Comparison of ENCODE assay signal across 26 cellular contexts in genomic region chr11:8149726-8150125, GRCh38. TPM values are rescaled to one million over a fixed set of nuclear protein-coding genes. Genes with fewer than 3 reads are reported as not detected.
DNase-seq lines count a peak whose midpoint lies in the region; ATAC-seq, FAIRE-seq and TF ChIP-seq lines count a peak whose summit lies in the region.
"Had no signal": no experiment of that assay in that cellular context is flagged by ENCODE, and none has a peak within 500 bp of the region (broad histone marks: within the 10 kb centered on the region; RNA-seq: fewer than 3 reads in every experiment).

No MANE protein-coding gene starts in this region.

- POLR2A ChIA-PET in GM12878 (lab: Charles Lee), result no interaction called here

- ATAC-seq in GM12878 (peak; percentile 37; the same call in 1 of the 3 replicates), GM19455 (IDR thresholded peaks at IDR 0.05; ENCODE audit: unreplicated experiment) (no peak)
- ATAC-seq: A549; CD8-positive, alpha-beta T cell had no signal

- no peak for TF ChIP-seq POLR2A in GM12878 (IDR thresholded peaks at IDR 0.05; ENCODE audit: low read depth, low read length)

- peaks cover 53% of the 10 kb centered on the region for H3K4me1 ChIP-seq in Loucy (ENCODE audit: insufficient read depth, low read length, poor library complexity, severe bottlenecking)
- H3K4me1 ChIP-seq in GM12878 (ENCODE audit: control insufficient read depth, insufficient read depth, low read length), result no peaks in the 10 kb centered on the region
- H3K4me1 ChIP-seq: A549; BLaER1 treated with 17β-estradiol and CSF1 and Interleukin-3, amounts not matched to agents 10 nM and 100 nM had no signal

- peak; percentile 7 for DNase-seq in CMK (ENCODE audit: low read depth)
- peak; percentile 44 for DNase-seq in OCI-M1 (lab: John Stamatoyannopoulos, UW)
- no peak for DNase-seq in GM12878 (ENCODE audit: low read depth, low spot score)
- DNase-seq in NCI-H2227 (lab: John Stamatoyannopoulos, UW; ENCODE audit: unreplicated experiment), result no peak
- no peak for DNase-seq in NCI-H748 treated with DMSO at 0.1 percent for 48 hours (lab: John Stamatoyannopoulos, UW)
- DNase-seq: AML-193; CD4-positive, alpha-beta T cell; CD8-positive, alpha-beta T cell; COR-L47; DMS 273 treated with DMSO at 0.1 percent for 48 hours; DMS153; DMS53; DMS79; DND-41; EL; GDM1 had no signal

- in situ Hi-C loops in GM12878 (cut with MboI), result no loop called here

- H3K27me3 ChIP-seq in Loucy (ENCODE audit: insufficient read depth, low read length, poor library complexity, severe bottlenecking) (no peaks in the 10 kb centered on the region), GM12878 (replicated peaks in 1 of 2; ENCODE audit: control insufficient read depth in 2 of 2, insufficient read depth in 2 of 2, low read length in 1 of 2) (no peaks in the 10 kb centered on the region)
- H3K27me3 ChIP-seq: BLaER1 treated with 17β-estradiol and CSF1 and Interleukin-3, amounts not matched to agents 10 nM and 100 nM had no signal

- intact Hi-C loops in GM12878 (cut with micrococcal nuclease; ENCODE audit: unreplicated experiment), result no loop called here

- H3K9me3 ChIP-seq in Loucy (ENCODE audit: insufficient read depth, low read depth, low read length) (no peaks in the 10 kb centered on the region), GM12878 (replicated peaks; ENCODE audit: control insufficient read depth, insufficient read depth, low read length) (no peaks in the 10 kb centered on the region)
- H3K9me3 ChIP-seq: A549; BLaER1 treated with 17β-estradiol and CSF1 and Interleukin-3, amounts not matched to agents 10 nM and 100 nM had no signal

- no peak for TF ChIP-seq EP300 in GM12878 (IDR thresholded peaks at IDR 0.05; ENCODE audit: borderline replicate concordance in 1 of 2, control insufficient read depth in 1 of 2, low read depth in 2 of 2, low read length in 2 of 2)

- H3K36me3 ChIP-seq in Loucy (ENCODE audit: insufficient read depth, low read length), result no peaks in the 10 kb centered on the region
- H3K36me3 ChIP-seq in GM12878 (ENCODE audit: control insufficient read depth in 2 of 2, insufficient read depth in 2 of 2, low read length in 1 of 2), result no peaks in the 10 kb centered on the region
- H3K36me3 ChIP-seq: BLaER1 treated with 17β-estradiol and CSF1 and Interleukin-3, amounts not matched to agents 10 nM and 100 nM had no signal

- no peak for TF ChIP-seq RAD21 in GM12878 (IDR thresholded peaks at IDR 0.05; ENCODE audit: insufficient read depth, low read depth, low read length)

- TF ChIP-seq CTCF in Loucy (conservative IDR thresholded peaks at IDR 0.05; ENCODE audit: low read length) (no peak), GM12878 (IDR thresholded peaks at IDR 0.05 in 2 of 3, conservative IDR thresholded peaks at IDR 0.05 in 1 of 3; ENCODE audit: control insufficient read depth in 2 of 3, extremely low read depth in 1 of 3, insufficient read depth in 1 of 3, low read depth in 3 of 3, low read length in 3 of 3) (no peak)

- H3K9me2 ChIP-seq in Loucy (replicated peaks; ENCODE audit: low read depth, low read length), result no peaks in the 10 kb centered on the region

- BruUV-seq in GM12878 (replicated peaks; lab: Mats Ljungman, UMichigan), result no TSS peak

- CTCF ChIA-PET in GM12878 (lab: Yijun Ruan, JAX), result interaction anchor here (1.4 kb wide), 1 partner anchor 50 kb away, joined by 5 read pairs; no protein-coding TSS in a partner anchor

- H2AFZ ChIP-seq in Loucy (ENCODE audit: low read length), result peak overlapping the region; percentile 86
- H2AFZ ChIP-seq in GM12878 (ENCODE audit: control insufficient read depth, low read depth, low read length), result no peak overlapping the region; the same call in 1 of the 2 replicates

- H3K4me2 ChIP-seq in Loucy (ENCODE audit: low read depth, low read length, poor library complexity, severe bottlenecking) (peak overlapping the region; percentile 52), GM12878 (ENCODE audit: control insufficient read depth, insufficient read depth) (no peak overlapping the region)
- H3K4me2 ChIP-seq: A549; BLaER1 treated with 17β-estradiol and CSF1 and Interleukin-3, amounts not matched to agents 10 nM and 100 nM had no signal

- no peak for FAIRE-seq in GM12878 (lab: Jason Lieb, UNC)
- FAIRE-seq: A549, GM12891, GM19239 had no signal

- H3K4me3 ChIP-seq in Loucy (ENCODE audit: low read length, poor library complexity, severe bottlenecking) (peak overlapping the region; percentile 34), GM12878 (no peak overlapping the region)
- H3K4me3 ChIP-seq: A549; BLaER1 treated with 17β-estradiol and CSF1 and Interleukin-3, amounts not matched to agents 10 nM and 100 nM had no signal

- WGBS in GM12878 (ENCODE audit: insufficient coverage, insufficient replicate concordance, low lambda C conversion rate, missing lambda C conversion rate), result 20% methylated on average over 6 of the region's 6 CpGs

- SMC1A ChIA-PET in GM12878 (lab: Charles Lee; ENCODE audit: uncharacterized antibody, unreplicated experiment), result no interaction called here

- H3K79me2 ChIP-seq in Loucy (ENCODE audit: insufficient read depth, low read length), result no peaks in the 10 kb centered on the region
- no peaks in the 10 kb centered on the region for H3K79me2 ChIP-seq in GM12878 (ENCODE audit: control insufficient read depth, insufficient read depth, low read length)

- no peak overlapping the region for H3K27ac ChIP-seq in GM12878 (ENCODE audit: control insufficient read depth, insufficient read depth)
- H3K27ac ChIP-seq: 22Rv1; A549; BLaER1 treated with 17β-estradiol and CSF1 and Interleukin-3, amounts not matched to agents 10 nM and 100 nM; C4-2B had no signal

- H4K20me1 ChIP-seq in Loucy (ENCODE audit: insufficient read depth, low read length, poor library complexity, severe bottlenecking), result no peaks in the 10 kb centered on the region
- H4K20me1 ChIP-seq in GM12878 (ENCODE audit: control insufficient read depth, insufficient read depth), result no peaks in the 10 kb centered on the region
- H4K20me1 ChIP-seq: BLaER1 treated with 17β-estradiol and CSF1 and Interleukin-3, amounts not matched to agents 10 nM and 100 nM had no signal

- RAD21 ChIA-PET in GM12878 (lab: Charles Lee; ENCODE audit: unreplicated experiment), result no interaction called here

- H3K9ac ChIP-seq in Loucy (ENCODE audit: low read depth, low read length, poor library complexity, severe bottlenecking), result peak overlapping the region; percentile 9
- no peak overlapping the region for H3K9ac ChIP-seq in GM12878 (ENCODE audit: control insufficient read depth, insufficient read depth, low read length)
- H3K9ac ChIP-seq: BLaER1 treated with 17β-estradiol and CSF1 and Interleukin-3, amounts not matched to agents 10 nM and 100 nM had no signal

- peaks cover 14% of the 10 kb centered on the region; the same call in 1 of the 2 replicates for H3F3A ChIP-seq in Loucy (ENCODE audit: low read depth)

TF ChIP-seq in GM12878, 131 proteins besides CTCF, POLR2A, EP300 and RAD21:
- TF ChIP-seq SP1 (IDR thresholded peaks at IDR 0.05; ENCODE audit: low read depth, low read length), result no peak
- no peak for TF ChIP-seq POLR2AphosphoS2 (IDR thresholded peaks at IDR 0.05; ENCODE audit: low read depth, low read length)
- TF ChIP-seq FOXK2 (IDR thresholded peaks at IDR 0.05), result no peak

RNA-seq across cellular contexts. Expression of gene RIC3, which starts 19.1 kb away (rescaled TPM):
- total RNA-seq in GM12878 (2013; cell fraction: nucleolus; rRNA removed), result 48.5 and 51.5 TPM in 2 replicates
- 1.9 and 2.0 TPM in 2 replicates for total RNA-seq in GM12878 (2014; rRNA removed)
- 2.3 and 2.8 TPM in 2 replicates for total RNA-seq in GM12878 (2014; rRNA removed; fragmentation: Illumina TruSeq; extraction: Trizol)
- 2.1 and 2.9 TPM in 2 replicates for total RNA-seq in GM12878 (2021)
- 2.9 TPM for polyA plus RNA-seq in GM12878 (2011; ENCODE audit: low read depth)
- 8.9 and 13.0 TPM in 2 replicates for polyA plus RNA-seq in GM12878 (2011; rRNA removed)
- polyA plus RNA-seq in GM12878 (2011; cell fraction: cytosol; rRNA removed), result 2.9 and 4.0 TPM in 2 replicates
- polyA plus RNA-seq in GM12878 (2011; cell fraction: nucleus; rRNA removed), result 32.9 and 33.1 TPM in 2 replicates
- polyA plus RNA-seq in GM12878 (2012), result 2.6 and 3.7 TPM in 2 replicates
- polyA plus RNA-seq in GM12878 (2014; fragmentation: Illumina TruSeq; extraction: Trizol), result 3.2 and 4.7 TPM in 2 replicates
- polyA plus RNA-seq in GM12878 (2014; fragmentation: Nextera tagmentation; extraction: Ambion mirVana), result 1 to 10 TPM in 1 of 2 experiments, under 1 TPM in 1; 0.90 to 1.3 TPM
- polyA plus RNA-seq in GM12878 (2014; rRNA removed), result 4.1 and 4.2 TPM in 2 replicates
- 1 to 10 TPM; 1.4 to 1.9 TPM for polyA plus RNA-seq in GM12878 (2016; fragmentation: Nextera tagmentation; extraction: Ambion mirVana)
- 3.8 and 5.6 TPM in 2 replicates for polyA minus RNA-seq in GM12878 (2011; rRNA and poly(A)+ RNA removed)
- 1.8 TPM in 1 of 2 replicates, not detected in the other for polyA minus RNA-seq in GM12878 (2011; cell fraction: cytosol; rRNA and poly(A)+ RNA removed)
- 12.5 and 17.4 TPM in 2 replicates for polyA minus RNA-seq in GM12878 (2011; cell fraction: nucleus; rRNA and poly(A)+ RNA removed)
- total RNA-seq: G401 had no signal
- polyA plus RNA-seq: BJ had no signal

Comparison
In these comparisons a context has a peak if more than half of its experiments do, and no peak if none do; other contexts are left out.
1. DNase-seq: peak in CMK (single experiment) and OCI-M1 (single experiment); none in GM12878 (single experiment), NCI-H2227 (single experiment) and NCI-H748 treated with DMSO at 0.1 percent for 48 hours (single experiment).